8 cellular contexts compared by ENCODE assay signal in genomic region chr6:21593412-21593926, GRCh38. TPM values are rescaled to one million over a fixed set of nuclear protein-coding genes. Genes with fewer than 3 reads are reported as not detected.
DNase-seq lines count a peak whose midpoint lies in the region; ATAC-seq, FAIRE-seq and TF ChIP-seq lines count a peak whose summit lies in the region.

Gene SOX4 (plus strand): TSS chr6:21593751. CDS start chr6:21594535, 784 bp downstream.

- in situ Hi-C loops in Panc1 (cut with HindIII; ENCODE audit: low pct_unique_long_range_greater_than_20kb, low sequenced_read_pairs): no loop called here

- peak within 1 kb of the TSS; percentile 55 for H3K27ac ChIP-seq in Karpas-422 (ENCODE audit: low read length)
- H3K27ac ChIP-seq in Panc1 (ENCODE audit: low read length): peak within 1 kb of the TSS; percentile 96
- H3K27ac ChIP-seq in thyroid gland: peak within 1 kb of the TSS; percentile 94 to 97 (median 96)

- intact Hi-C loops in Panc1 (cut with micrococcal nuclease; ENCODE audit: unreplicated experiment): loop anchor here (5.0 to 10.0 kb wide), 2 partner anchors 211 to 1234 kb away; no protein-coding TSS in a partner anchor
- intact Hi-C loops in thyroid gland (cut with DNase I): loop anchor here (10.0 kb wide), 1 partner anchor 551 kb away; no protein-coding TSS in a partner anchor

- peak within 1 kb of the TSS; percentile 99 for H2AFZ ChIP-seq in Karpas-422 (ENCODE audit: low read length)

- H3K4me3 Mint-ChIP-seq in naive thymus-derived CD8-positive, alpha-beta T cell: peak within 1 kb of the TSS in 9 of 10 donors; percentile 21 to 96 (median 88)

- WGBS in thyroid gland, 2 donors: 1 to 2% methylated on average over 19 of the region's 19 CpGs

- H3K79me2 ChIP-seq in Karpas-422 (ENCODE audit: low read length): 0 out of 2 replicates have a peak, but pooled peaks cover 3% of the 10 kb centered on the region

- peaks cover 0 to 9% (median 9%) of the 10 kb centered on the region in 5 donors for H3K27me3 Mint-ChIP-seq in naive thymus-derived CD8-positive, alpha-beta T cell

- H3K27ac Mint-ChIP-seq in naive thymus-derived CD8-positive, alpha-beta T cell: peak within 1 kb of the TSS in 9 of 10 donors; percentile 64 to 94 (median 86)

- H3K9ac ChIP-seq in Karpas-422 (ENCODE audit: low read length): peak within 1 kb of the TSS; percentile 83

- DNase-seq in GM03348 (ENCODE audit: low spot score) (peak; percentile 95), H54 (ENCODE audit: insufficient read length, low spot score) (peak; percentile 93), Karpas-422 (peak; percentile 98), Panc1 (ENCODE audit: low read depth, low spot score) (peak; percentile 82), fibroblast of villous mesenchyme (ENCODE audit: low read depth) (peak; percentile 97), thyroid gland (peak; percentile 95 to 96)
- DNase-seq in activated gamma-delta T cell treated with anti-CD3 and anti-CD28 coated beads, Interleukin-2, amount 50 U/mL, for 16 hours (ENCODE audit: low read depth): peak; percentile 53
- peak; percentile 56 to 90 (median 81) for DNase-seq in naive thymus-derived CD8-positive, alpha-beta T cell

- H3K27me3 ChIP-seq in Karpas-422 (ENCODE audit: low read length): no peaks in the 10 kb centered on the region
- H3K27me3 ChIP-seq in Panc1 (ENCODE audit: control insufficient read depth, insufficient read depth, low read length): no peaks in the 10 kb centered on the region
- no peaks in the 10 kb centered on the region for H3K27me3 ChIP-seq in thyroid gland

- POLR2A ChIA-PET in Panc1 (lab: Charles Lee): interaction anchor here (0.6 to 1.6 kb wide), 14 partner anchors 16 to 1371 kb away, joined by 3 to 16 read pairs (median 6); no protein-coding TSS in a partner anchor
- POLR2A ChIA-PET in naive thymus-derived CD8-positive, alpha-beta T cell (lab: Charles Lee): interaction anchor here (0.6 to 1.3 kb wide), 3 partner anchors 71 to 495 kb away, joined by 3 to 4 read pairs (median 4); no protein-coding TSS in a partner anchor

- peak; percentile 80 for ATAC-seq in Panc1
- ATAC-seq in naive thymus-derived CD8-positive, alpha-beta T cell: peak; percentile 75 to 82

- peaks cover 38% of the 10 kb centered on the region for H3K4me1 ChIP-seq in Karpas-422 (ENCODE audit: low read length)
- peaks cover 25% of the 10 kb centered on the region for H3K4me1 ChIP-seq in Panc1 (ENCODE audit: control insufficient read depth, insufficient read depth, low read length)
- H3K4me1 ChIP-seq in thyroid gland: peaks cover 0 to 8% of the 10 kb centered on the region in 2 donors

- peaks cover 7% of the 10 kb centered on the region; the same call in 1 of the 2 replicates for H4K20me1 ChIP-seq in Karpas-422 (ENCODE audit: insufficient read depth, low read depth, low read length)

- FAIRE-seq in H54 (lab: Jason Lieb, UNC): peak; percentile 99

- TF ChIP-seq CTCF in Panc1 (IDR thresholded peaks at IDR 0.05) (no peak), fibroblast of villous mesenchyme (IDR thresholded peaks at IDR 0.05; ENCODE audit: insufficient read depth, low read depth, low read length) (no peak), thyroid gland (IDR thresholded peaks at IDR 0.05) (peak in 1 of 6 experiments; percentile 5)

- no peaks in the 10 kb centered on the region for H3K36me3 Mint-ChIP-seq in naive thymus-derived CD8-positive, alpha-beta T cell

- no peaks in the 10 kb centered on the region for H3K9me2 ChIP-seq in Karpas-422 (replicated peaks; ENCODE audit: insufficient read depth, low read length)

- H3K4me2 ChIP-seq in Karpas-422 (ENCODE audit: low read depth, low read length, poor library complexity, severe bottlenecking): peak within 1 kb of the TSS; percentile 80

- peak within 1 kb of the TSS; percentile 85 for H3K4me3 ChIP-seq in Karpas-422 (ENCODE audit: low read length)
- H3K4me3 ChIP-seq in Panc1 (ENCODE audit: low read depth in 2 of 2, low read length in 2 of 2): peak within 1 kb of the TSS; percentile 95 to 96
- H3K4me3 ChIP-seq in fibroblast of villous mesenchyme (ENCODE audit: low read depth, low read length): peak within 1 kb of the TSS; percentile 91
- peak within 1 kb of the TSS; percentile 24 to 83 (median 62) for H3K4me3 ChIP-seq in thyroid gland (replicated peaks in 1 of 3)

- TSS peak; percentile 66 for BruUV-seq in Panc1 (replicated peaks; lab: Mats Ljungman, UMichigan)

- peaks cover 0 to 2% (median 0%) of the 10 kb centered on the region in 9 donors for H3K9me3 Mint-ChIP-seq in naive thymus-derived CD8-positive, alpha-beta T cell

- H3K9me3 ChIP-seq in Karpas-422 (ENCODE audit: low read length) (no peaks in the 10 kb centered on the region), Panc1 (ENCODE audit: control insufficient read depth, insufficient read depth, low read depth, low read length) (no peaks in the 10 kb centered on the region), thyroid gland (no peaks in the 10 kb centered on the region)

- CTCF ChIA-PET in Panc1 (lab: Charles Lee): interaction anchor here (0.6 to 1.0 kb wide), 5 partner anchors 177 to 1430 kb away, joined by 3 to 15 read pairs (median 3); no protein-coding TSS in a partner anchor

- peaks cover 10 to 31% (median 24%) of the 10 kb centered on the region in 4 donors for H3K4me1 Mint-ChIP-seq in naive thymus-derived CD8-positive, alpha-beta T cell

- TF ChIP-seq POLR2A in H54 (IDR thresholded peaks at IDR 0.05; ENCODE audit: low read depth, low read length) (peak; percentile 64), thyroid gland (IDR thresholded peaks at IDR 0.05) (peak; percentile 93 to 97)

- H3K36me3 ChIP-seq in Karpas-422 (ENCODE audit: insufficient read depth, low read length) (no peaks in the 10 kb centered on the region), Panc1 (ENCODE audit: control insufficient read depth, insufficient read depth, low read length) (peaks cover 19% of the 10 kb centered on the region), thyroid gland (no peaks in the 10 kb centered on the region)

RNA-seq across cellular contexts. Expression of gene SOX4, which starts in this region (rescaled TPM):
- 5.0 and 5.3 TPM in 2 replicates for total RNA-seq in Karpas-422 (2014; rRNA removed; shearing (Covaris generic); ENCODE audit: low replicate concordance)
- 71.9 TPM for total RNA-seq in Panc1 (2021; ENCODE audit: unreplicated experiment)
- polyA plus RNA-seq in Panc1 (2012; ENCODE audit: insufficient read length): 51.6 TPM
- 33.2 and 71.8 TPM in 2 replicates for total RNA-seq in fibroblast of villous mesenchyme
- total RNA-seq in naive thymus-derived CD8-positive, alpha-beta T cell: 1 to 10 TPM; 1.7 to 2.0 TPM
- polyA plus RNA-seq in naive thymus-derived CD8-positive, alpha-beta T cell: 1 to 10 TPM; 1.0 to 1.4 (median 1.3) TPM
- 10 to 100 TPM; 10.8 to 20.7 (median 14.7) TPM for total RNA-seq in thyroid gland

Comparison
In these comparisons a context has a peak if more than half of its experiments do, and no peak if none do; other contexts are left out.
1. Peak in every context shown above with its lines: DNase-seq, ATAC-seq, H3K4me3 ChIP-seq and H3K27ac ChIP-seq.